Comparison of ENCODE assay signal across 16 cellular contexts in the genomic region with DNA sequence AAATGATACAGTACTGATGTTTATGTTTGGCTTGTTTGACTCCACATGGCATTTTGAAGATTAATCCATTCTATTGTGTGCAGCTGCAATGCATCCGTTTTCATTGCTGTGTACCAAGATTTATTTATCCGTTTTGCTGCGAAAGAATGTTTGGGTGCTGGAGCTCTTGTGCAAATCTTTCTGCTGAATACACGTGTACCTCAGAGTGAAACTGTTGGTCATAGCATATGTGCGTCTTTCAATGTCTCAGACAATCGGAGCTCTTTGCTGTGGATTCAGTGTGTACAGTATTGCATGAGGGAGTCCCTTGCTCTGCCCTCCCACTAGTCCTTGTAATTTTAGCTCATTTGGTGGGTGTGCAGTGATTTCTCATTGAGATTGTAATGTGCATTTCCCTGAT.
"Had no signal": no experiment of that assay in that cellular context is flagged by ENCODE, and none has a peak within 500 bp of the region (broad histone marks: within the 10 kb centered on the region; RNA-seq: fewer than 3 reads in every experiment).

No MANE protein-coding gene starts in this region.

- ATAC-seq: effector memory CD8-positive, alpha-beta T cell; left lung; naive thymus-derived CD8-positive, alpha-beta T cell; stimulated activated memory B cell treated with anti-CD40 and anti-IgM and Interleukin-4, amounts not matched to agents 10 μg/mL and 1 μg/mL and 100 μg/mL, for 72 hours had no signal

- H3K27ac Mint-ChIP-seq: activated CD4-positive, alpha-beta memory T cell treated with anti-CD3 and anti-CD28 coated beads, Interleukin-2, amount 10 ng/mL, durations not matched to agents 7 days and 5 days; activated naive CD8-positive, alpha-beta T cell; effector memory CD8-positive, alpha-beta T cell; naive thymus-derived CD8-positive, alpha-beta T cell; stimulated activated memory B cell treated with anti-CD40 and anti-IgM and Interleukin-4, amounts not matched to agents 10 μg/mL and 1 μg/mL and 100 μg/mL, for 72 hours had no signal

- H3K27ac ChIP-seq: brain microvascular endothelial cell, hepatocyte, left lung, tibial artery, WERI-Rb-1 had no signal

- DNase-seq: activated CD4-positive, alpha-beta memory T cell treated with anti-CD3 and anti-CD28 coated beads, Interleukin-2, amount 10 ng/mL, durations not matched to agents 7 days and 5 days; activated CD4-positive, alpha-beta T cell treated with anti-CD3 and anti-CD28 coated beads for 4 hours; activated gamma-delta T cell treated with Interleukin-2 at 50 U/mL for 16 hours; brain microvascular endothelial cell; cerebellar nuclear complex; dermis blood vessel endothelial cell; effector memory CD8-positive, alpha-beta T cell; kidney; left lung; stimulated activated CD4-positive, alpha-beta T cell treated with anti-CD3 and anti-CD28 coated beads, Interleukin-2, amount 100 ng/mL, for 48 hours; tibial artery; WERI-Rb-1 had no signal

- H3K36me3 Mint-ChIP-seq: activated naive CD8-positive, alpha-beta T cell; naive thymus-derived CD8-positive, alpha-beta T cell; stimulated activated memory B cell treated with anti-CD40 and anti-IgM and Interleukin-4, amounts not matched to agents 10 μg/mL and 1 μg/mL and 100 μg/mL, for 72 hours had no signal

- H3K9me3 Mint-ChIP-seq: activated CD4-positive, alpha-beta memory T cell treated with anti-CD3 and anti-CD28 coated beads, Interleukin-2, amount 10 ng/mL, durations not matched to agents 7 days and 5 days; effector memory CD8-positive, alpha-beta T cell had no signal

- H3K4me3 ChIP-seq: hepatocyte, left lung, tibial artery had no signal

- H3K4me1 Mint-ChIP-seq: activated CD4-positive, alpha-beta memory T cell treated with anti-CD3 and anti-CD28 coated beads, Interleukin-2, amount 10 ng/mL, durations not matched to agents 7 days and 5 days; stimulated activated memory B cell treated with anti-CD40 and anti-IgM and Interleukin-4, amounts not matched to agents 10 μg/mL and 1 μg/mL and 100 μg/mL, for 72 hours had no signal

- H3K4me3 Mint-ChIP-seq: activated CD4-positive, alpha-beta memory T cell treated with anti-CD3 and anti-CD28 coated beads, Interleukin-2, amount 10 ng/mL, durations not matched to agents 7 days and 5 days; activated naive CD8-positive, alpha-beta T cell; effector memory CD8-positive, alpha-beta T cell; naive thymus-derived CD8-positive, alpha-beta T cell; stimulated activated memory B cell treated with anti-CD40 and anti-IgM and Interleukin-4, amounts not matched to agents 10 μg/mL and 1 μg/mL and 100 μg/mL, for 72 hours had no signal

- H3K27me3 Mint-ChIP-seq: activated CD4-positive, alpha-beta memory T cell treated with anti-CD3 and anti-CD28 coated beads, Interleukin-2, amount 10 ng/mL, durations not matched to agents 7 days and 5 days; stimulated activated memory B cell treated with anti-CD40 and anti-IgM and Interleukin-4, amounts not matched to agents 10 μg/mL and 1 μg/mL and 100 μg/mL, for 72 hours had no signal
